In the genomic region with DNA sequence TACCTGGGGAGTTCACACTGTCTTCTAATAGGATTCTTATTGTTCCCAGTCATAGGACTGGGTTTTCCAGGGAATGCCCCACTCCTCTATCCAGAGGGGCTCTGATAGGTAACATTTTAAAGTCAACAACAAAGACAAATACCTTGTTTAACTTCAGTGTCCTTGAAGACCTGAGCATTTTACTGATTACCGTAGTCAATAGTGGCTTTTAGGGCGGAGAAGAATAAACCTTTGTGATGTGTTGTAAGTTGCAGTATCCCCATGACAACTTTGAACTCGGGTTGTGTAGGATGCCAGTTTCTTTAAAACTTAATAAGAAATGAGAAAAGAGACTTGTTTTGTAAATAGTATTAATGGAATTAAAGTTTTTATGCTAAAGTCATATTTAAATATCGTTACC, we compare ENCODE assay signal across 22 cellular contexts. TPM values are rescaled to one million over a fixed set of nuclear protein-coding genes. Genes with fewer than 3 reads are reported as not detected.
A peak's percentile ranks its signal among the peaks of the same experiment; 100 is the strongest.
DNase-seq lines count a peak whose midpoint lies in the region; FAIRE-seq and TF ChIP-seq lines count a peak whose summit lies in the region.
"Had no signal": no experiment of that assay in that cellular context is flagged by ENCODE, and none has a peak within 500 bp of the region (broad histone marks: within the 10 kb centered on the region; RNA-seq: fewer than 3 reads in every experiment).

No MANE protein-coding gene starts in this region.

- H3K9ac ChIP-seq in duodenal mucosa (ENCODE audit: low read depth in 1 of 2, low read length in 2 of 2): peak overlapping the region; percentile 84 to 97

- H3K4me1 ChIP-seq in adrenal gland (replicated peaks in 1 of 2): peaks cover 28 to 30% of the 10 kb centered on the region in 2 donors
- H3K4me1 ChIP-seq in duodenal mucosa (ENCODE audit: control insufficient read depth in 1 of 2, insufficient read depth in 2 of 2, low read length in 2 of 2): peaks cover 0 to 14% of the 10 kb centered on the region in 2 donors
- peaks cover 3 to 58% (median 16%) of the 10 kb centered on the region in 4 donors for H3K4me1 ChIP-seq in transverse colon
- H3K4me1 ChIP-seq: testis had no signal

- WGBS in adrenal gland, 4 donors: 19 to 27% (median 23%) methylated on average over 4 of the region's 4 CpGs
- 47 to 51% methylated on average over 4 of the region's 4 CpGs for WGBS in transverse colon (ENCODE audit: low coverage in 1 of 2), 2 donors

- H3K9me3 Mint-ChIP-seq in mesothelial cell of epicardium: no peaks in the 10 kb centered on the region
- no peaks in the 10 kb centered on the region for H3K9me3 Mint-ChIP-seq in HFFc6
- H3K9me3 Mint-ChIP-seq: dendritic cell treated with granulocyte-macrophage colony-stimulating factor and Interleukin-4, amounts not matched to agents 40 ng/mL and 50 ng/mL, for 4 days; T-helper 2 cell treated with Interferon-gamma antibody and Interleukin-4, amounts not matched to agents 5 μg/mL and 100 μg/mL, for 36 hours had no signal

- peaks cover 63% of the 10 kb centered on the region for H3K27me3 Mint-ChIP-seq in mesothelial cell of epicardium (ENCODE audit: low read depth)
- H3K27me3 Mint-ChIP-seq in HFFc6 (ENCODE audit: insufficient read depth): peaks cover 32% of the 10 kb centered on the region

- in situ Hi-C loops in transverse colon (cut with MboI; ENCODE audit: low pct_ligation_motif_present in 1 of 4, low pct_unique_long_range_greater_than_20kb in 1 of 4, low sequenced_read_pairs in 3 of 4): no loop called here

- peaks cover 0 to 68% of the 10 kb centered on the region in 2 donors for H3K36me3 ChIP-seq in adrenal gland (replicated peaks in 1 of 2)
- H3K36me3 ChIP-seq in duodenal mucosa (ENCODE audit: control insufficient read depth in 1 of 2, insufficient read depth in 2 of 2, low read length in 2 of 2): peaks cover 8 to 9% of the 10 kb centered on the region in 2 donors
- no peaks in the 10 kb centered on the region for H3K36me3 ChIP-seq in transverse colon

- no peak for TF ChIP-seq CTCF in adrenal gland (IDR thresholded peaks at IDR 0.05)
- TF ChIP-seq CTCF in mesothelial cell of epicardium (IDR thresholded peaks at IDR 0.05; ENCODE audit: unreplicated experiment): no peak
- TF ChIP-seq CTCF in transverse colon (IDR thresholded peaks at IDR 0.05): no peak
- TF ChIP-seq CTCF in D721Med (IDR thresholded peaks at IDR 0.05; ENCODE audit: insufficient read depth, missing control alignments): no peak
- TF ChIP-seq CTCF in HFFc6 (IDR thresholded peaks at IDR 0.05): no peak

- H3K27ac Mint-ChIP-seq in mesothelial cell of epicardium: peak overlapping the region; percentile 94
- H3K27ac Mint-ChIP-seq in HFFc6: no peak overlapping the region
- H3K27ac Mint-ChIP-seq: dendritic cell treated with granulocyte-macrophage colony-stimulating factor and Interleukin-4, amounts not matched to agents 40 ng/mL and 50 ng/mL, for 4 days; immature natural killer cell; T-helper 2 cell treated with Interferon-gamma antibody and Interleukin-4, amounts not matched to agents 5 μg/mL and 100 μg/mL, for 36 hours had no signal

- H3K27ac ChIP-seq in adrenal gland: peak overlapping the region; percentile 70 to 99 (median 97)
- H3K27ac ChIP-seq in duodenal mucosa (ENCODE audit: low read depth, low read length): peak overlapping the region; percentile 33
- peak overlapping the region; percentile 66 to 96 (median 82) for H3K27ac ChIP-seq in transverse colon
- H3K27ac ChIP-seq: HL-60 had no signal

- no peak for DNase-seq in adrenal gland
- DNase-seq in mesothelial cell of epicardium (ENCODE audit: low spot score in 2 of 2, unreplicated experiment in 2 of 2): no peak
- DNase-seq in transverse colon: no peak
- no peak for DNase-seq in D721Med (ENCODE audit: insufficient read length, low spot score)
- DNase-seq in HFFc6: no peak
- DNase-seq in stimulated activated CD4-positive, alpha-beta T cell treated with anti-CD3 and anti-CD28 coated beads, Interleukin-15, amount 100 ng/mL, for 24 hours: no peak
- no peak for DNase-seq in NCI-H1694 (lab: John Stamatoyannopoulos, UW)
- DNase-seq: amniotic stem cell; GDM1; immature natural killer cell; KG1; NCI-H1092 treated with DMSO at 0.1 percent for 48 hours; NCI-H69; stimulated activated CD4-positive, alpha-beta T cell treated with anti-CD3 and anti-CD28 coated beads, Interleukin-4, amount 100 ng/mL, for 4 hours; stimulated activated CD8-positive, alpha-beta memory T cell treated with anti-CD3 and anti-CD28 coated beads, Interleukin-4, amount 100 ng/mL, for 48 hours had no signal

- no peak for FAIRE-seq in D721Med (lab: Jason Lieb, UNC)
- FAIRE-seq: GM12878 had no signal

- H3K27me3 ChIP-seq in adrenal gland: no peaks in the 10 kb centered on the region
- H3K27me3 ChIP-seq in duodenal mucosa (ENCODE audit: control insufficient read depth in 1 of 2, insufficient read depth in 2 of 2, low read length in 2 of 2): peaks cover 0 to 8% of the 10 kb centered on the region in 2 donors
- H3K27me3 ChIP-seq in transverse colon: peaks cover 88% of the 10 kb centered on the region
- H3K27me3 ChIP-seq: testis had no signal

- H3K4me3 ChIP-seq in adrenal gland (peak overlapping the region in 3 of 4 donors; percentile 3 to 77 (median 53)), duodenal mucosa (ENCODE audit: low read depth in 1 of 2, low read length in 2 of 2) (peak overlapping the region; percentile 82 to 88), transverse colon (peak overlapping the region in 3 of 4 donors; percentile 77 to 86 (median 82))
- H3K4me3 ChIP-seq: GM12878, testis had no signal

- TF ChIP-seq POLR2A in adrenal gland (IDR thresholded peaks at IDR 0.05) (peak in 1 of 2 donors; percentile 3), transverse colon (IDR thresholded peaks at IDR 0.05) (no peak)

- TF ChIP-seq EP300 in transverse colon (IDR thresholded peaks at IDR 0.05; ENCODE audit: low read depth): no peak

- H3K36me3 Mint-ChIP-seq in mesothelial cell of epicardium: peaks cover 56% of the 10 kb centered on the region
- no peaks in the 10 kb centered on the region for H3K36me3 Mint-ChIP-seq in HFFc6 (ENCODE audit: low read depth)
- H3K36me3 Mint-ChIP-seq: immature natural killer cell had no signal

- intact Hi-C loops in adrenal gland (cut with DNase I): loop anchor here (10.0 kb wide), 3 partner anchors 169 to 529 kb away; no protein-coding TSS in a partner anchor
- intact Hi-C loops in transverse colon (cut with DNase I; ENCODE audit: low total_unique reads): no loop called here

- peaks cover 66% of the 10 kb centered on the region for H3K4me1 Mint-ChIP-seq in mesothelial cell of epicardium
- H3K4me1 Mint-ChIP-seq in HFFc6 (ENCODE audit: low read depth): peaks cover 8% of the 10 kb centered on the region; the same call in 1 of the 2 replicates

- H3K4me3 Mint-ChIP-seq in mesothelial cell of epicardium (peak overlapping the region; percentile 89), HFFc6 (no peak overlapping the region)
- H3K4me3 Mint-ChIP-seq: dendritic cell treated with granulocyte-macrophage colony-stimulating factor and Interleukin-4, amounts not matched to agents 40 ng/mL and 50 ng/mL, for 4 days; immature natural killer cell; T-helper 2 cell treated with Interferon-gamma antibody and Interleukin-4, amounts not matched to agents 5 μg/mL and 100 μg/mL, for 36 hours had no signal

- H3K9me3 ChIP-seq in adrenal gland (replicated peaks in 1 of 3): no peaks in the 10 kb centered on the region
- H3K9me3 ChIP-seq in duodenal mucosa (ENCODE audit: control insufficient read depth in 1 of 2, low read length in 2 of 2): no peaks in the 10 kb centered on the region
- H3K9me3 ChIP-seq in transverse colon: no peaks in the 10 kb centered on the region
- H3K9me3 ChIP-seq: testis had no signal

RNA-seq across cellular contexts. Expression of a gene that starts 5.9 kb away (rescaled TPM):
- total RNA-seq in adrenal gland: 100 to 1,000 TPM; 118 to 222 (median 141) TPM
- 10 to 100 TPM; 31.3 to 55.7 (median 48.2) TPM for polyA plus RNA-seq in adrenal gland
- 99.0 to 108 TPM (median 106 TPM) in 3 replicates for total RNA-seq in mesothelial cell of epicardium
- 100 to 1,000 TPM in 1 of 4 donors, 10 to 100 TPM in 3; 49.7 to 223 (median 65.7) TPM for total RNA-seq in transverse colon
- total RNA-seq in HFFc6 (2021; fragmentation: NEBNext Ultra II Directional; extraction: Animal tissue kit (Norgen Biotek cat#: 25700)): 1 to 10 TPM in 4 of 6 experiments, under 1 TPM in 2; 0.28 to 1.8 (median 1.5) TPM
- total RNA-seq: activated CD8-positive, alpha-beta memory T cell treated with anti-CD3 and anti-CD28 coated beads for 36 hours had no signal

Comparison
In these comparisons a context has a peak if more than half of its experiments do, and no peak if none do; other contexts are left out.
1. H3K27ac ChIP-seq: peak in every context shown above with its lines; median percentile 97 in adrenal gland; 82 in transverse colon; 33 in duodenal mucosa.
2. RNA of a gene that starts 5.9 kb away (total RNA-seq): 118 to 222 TPM in adrenal gland, 99.0 to 108 TPM in mesothelial cell of epicardium and 49.7 to 223 TPM in transverse colon; 0.28 to 1.8 TPM in HFFc6; every median in the first group is over 10 times any median in the second.
3. Peak in every context shown above with its lines, with median percentiles within 50 percentile points of each other: H3K4me3 ChIP-seq.